ENCODE assay signal across 20 cellular contexts in genomic region chr12:62876938-62877548, GRCh38. TPM values are rescaled to one million over a fixed set of nuclear protein-coding genes. Genes with fewer than 3 reads are reported as not detected.
DNase-seq lines count a peak whose midpoint lies in the region; TF ChIP-seq lines count a peak whose summit lies in the region.
"Had no signal": no experiment of that assay in that cellular context is flagged by ENCODE, and none has a peak within 500 bp of the region (broad histone marks: within the 10 kb centered on the region; RNA-seq: fewer than 3 reads in every experiment).

No MANE protein-coding gene starts in this region.

- no TSS peak for BruUV-seq in Caco-2 (replicated peaks; lab: Mats Ljungman, UMichigan)

- CTCF ChIA-PET in Caco-2 (lab: Charles Lee), result no interaction called here

- H3K4me1 Mint-ChIP-seq in Caco-2 (ENCODE audit: low read depth, unreplicated experiment), result peaks cover 52% of the 10 kb centered on the region
- H3K4me1 Mint-ChIP-seq: CD8-positive, alpha-beta memory T cell had no signal

- TF ChIP-seq CTCF in Caco-2 (IDR thresholded peaks at IDR 0.05; ENCODE audit: insufficient read depth in 1 of 2, low read depth in 1 of 2, low read length in 1 of 2, severe bottlenecking in 1 of 2, unreplicated experiment in 1 of 2), result no peak
- TF ChIP-seq CTCF in left ventricle myocardium inferior (IDR thresholded peaks at IDR 0.05; ENCODE audit: borderline replicate concordance), result no peak

- H3K4me3 ChIP-seq in Caco-2 (ENCODE audit: low read depth, low read length) (no peak overlapping the region), left ventricle myocardium inferior (peak overlapping the region; percentile 42)
- H3K4me3 ChIP-seq: GM23248, HAP-1 had no signal

- DNase-seq in Caco-2, result no peak
- DNase-seq in left ventricle myocardium inferior, result no peak
- DNase-seq in superior temporal gyrus (ENCODE audit: extremely low spot score), result peak; percentile 64
- DNase-seq in NCI-H1048 (lab: John Stamatoyannopoulos, UW), result no peak
- no peak for DNase-seq in LoVo (ENCODE audit: low spot score)
- no peak for DNase-seq in HPDE6-E6E7 (ENCODE audit: extremely low spot score)
- DNase-seq: CD8-positive, alpha-beta memory T cell; KBM-7; NCI-H1105 treated with DMSO at 0.1 percent for 48 hours; NCI-H1694; NCI-H2081; NCI-H2171 treated with DMSO at 0.1 percent for 48 hours; NCI-H526; SIG-M5; SK-N-SH had no signal

- no peaks in the 10 kb centered on the region for H3K36me3 ChIP-seq in Caco-2 (ENCODE audit: control insufficient read depth, insufficient read depth, low read length)
- no peaks in the 10 kb centered on the region for H3K36me3 ChIP-seq in left ventricle myocardium inferior
- H3K36me3 ChIP-seq: HAP-1 had no signal

- H3K27me3 Mint-ChIP-seq in Caco-2 (ENCODE audit: insufficient read depth, unreplicated experiment), result no peaks in the 10 kb centered on the region

- H3K9me3 ChIP-seq in Caco-2 (no peaks in the 10 kb centered on the region), left ventricle myocardium inferior (replicated peaks) (no peaks in the 10 kb centered on the region)
- H3K9me3 ChIP-seq: HAP-1, SK-N-SH had no signal

- intact Hi-C loops in Caco-2 (cut with micrococcal nuclease; ENCODE audit: unreplicated experiment), result no loop called here
- intact Hi-C loops in left ventricle myocardium inferior (cut with micrococcal nuclease), result no loop called here

- POLR2A ChIA-PET in Caco-2 (lab: Charles Lee), result no interaction called here

- no peak overlapping the region for H3K4me3 Mint-ChIP-seq in Caco-2 (ENCODE audit: unreplicated experiment)
- H3K4me3 Mint-ChIP-seq: CD8-positive, alpha-beta memory T cell had no signal

- H3K27ac Mint-ChIP-seq in Caco-2 (ENCODE audit: unreplicated experiment), result peak overlapping the region; percentile 11
- H3K27ac Mint-ChIP-seq: CD8-positive, alpha-beta memory T cell had no signal

- H3K4me1 ChIP-seq in Caco-2 (peaks cover 55% of the 10 kb centered on the region), left ventricle myocardium inferior (peaks cover 17% of the 10 kb centered on the region)

- peak overlapping the region; percentile 10 for H3K27ac ChIP-seq in angular gyrus (ENCODE audit: low read depth, low read length)
- peak overlapping the region; percentile 11 for H3K27ac ChIP-seq in left ventricle myocardium inferior (replicated peaks)
- H3K27ac ChIP-seq: C4-2B, GM23248, HL-60 had no signal

- peaks cover 85% of the 10 kb centered on the region for H3K36me3 Mint-ChIP-seq in Caco-2 (ENCODE audit: insufficient read depth, unreplicated experiment)
- H3K36me3 Mint-ChIP-seq: CD8-positive, alpha-beta memory T cell had no signal

- H3K27me3 ChIP-seq in Caco-2 (replicated peaks; ENCODE audit: control insufficient read depth, insufficient read depth, low read length) (no peaks in the 10 kb centered on the region), left ventricle myocardium inferior (ENCODE audit: low read depth) (no peaks in the 10 kb centered on the region)

- H3K9me3 Mint-ChIP-seq in Caco-2 (ENCODE audit: unreplicated experiment), result no peaks in the 10 kb centered on the region

RNA-seq across cellular contexts. Expression of gene PPM1H, which starts 57.9 kb away (rescaled TPM):
- total RNA-seq in Caco-2 (2022) (145 and 151 TPM in 2 replicates), left ventricle myocardium inferior (6.0 TPM)

Comparison
In these comparisons a context has a peak if more than half of its experiments do, and no peak if none do; other contexts are left out.
1. RNA of gene PPM1H, which starts 57.9 kb away (total RNA-seq): 145 to 151 TPM in Caco-2; 6.0 TPM in left ventricle myocardium inferior (single experiment); every median in the first group is over 10 times any median in the second.